9 cellular contexts compared by ENCODE assay signal in genomic region chr4:178333355-178333754, GRCh38.
"Had no signal": no experiment of that assay in that cellular context is flagged by ENCODE, and none has a peak within 500 bp of the region (broad histone marks: within the 10 kb centered on the region; RNA-seq: fewer than 3 reads in every experiment).

No MANE protein-coding gene starts in this region.

- H3K27ac ChIP-seq: KMS-11 had no signal

- FAIRE-seq: H1, H54, HTR-8/SVneo had no signal

- ATAC-seq: GM23338 had no signal

- H3K4me2 ChIP-seq: GM23338, KMS-11 had no signal

- H3K9ac ChIP-seq: KMS-11 had no signal

- H3K4me3 ChIP-seq: GM23338 had no signal

- DNase-seq: H9, HCEC 1CT, Karpas-422, KBM-7 had no signal

- H2AFZ ChIP-seq: GM23338 had no signal
